9 cellular contexts compared by ENCODE assay signal in the genomic region with DNA sequence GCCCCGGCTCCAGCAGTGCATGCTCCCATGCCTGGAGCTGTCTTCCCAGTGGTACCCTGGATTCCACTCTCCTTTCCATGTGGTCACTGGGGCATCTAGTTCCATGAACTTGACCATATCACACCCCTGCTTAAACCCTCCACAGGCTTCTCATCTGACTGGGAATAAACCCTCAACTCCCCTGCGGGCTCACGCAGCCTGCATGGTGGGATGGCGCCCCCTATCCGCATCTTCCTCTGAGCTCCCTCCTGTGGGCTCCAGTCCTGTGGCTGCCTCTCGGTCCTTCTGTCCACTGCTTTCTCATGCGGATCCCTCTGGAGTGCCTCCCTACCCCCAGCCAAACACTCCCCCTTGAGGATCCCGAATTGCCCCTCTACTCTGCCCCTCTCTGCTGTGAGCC. TPM values are rescaled to one million over a fixed set of nuclear protein-coding genes. Genes with fewer than 3 reads are reported as not detected.
A peak's percentile ranks its signal among the peaks of the same experiment; 100 is the strongest.
DNase-seq lines count a peak whose midpoint lies in the region; ATAC-seq and TF ChIP-seq lines count a peak whose summit lies in the region.
"Had no signal": no experiment of that assay in that cellular context is flagged by ENCODE, and none has a peak within 500 bp of the region (broad histone marks: within the 10 kb centered on the region; RNA-seq: fewer than 3 reads in every experiment).

No MANE protein-coding gene starts in this region.

- H3K4me3 Mint-ChIP-seq in activated T-cell treated with anti-CD3 and anti-CD28 coated beads, Interleukin-2, amount 50 U/mL, for 72 hours = no peak overlapping the region

- H3K79me1 ChIP-seq in mesenchymal stem cell (replicated peaks; ENCODE audit: low read length, poor library complexity, severe bottlenecking) = no peaks in the 10 kb centered on the region

- H3K4ac ChIP-seq in mesenchymal stem cell (ENCODE audit: low read depth in 1 of 2, low read length in 2 of 2) = no peak overlapping the region

- H3K4me1 ChIP-seq in Karpas-422 (ENCODE audit: low read length) (no peaks in the 10 kb centered on the region), mesenchymal stem cell (ENCODE audit: control insufficient read depth, insufficient read depth, low read depth, low read length) (peaks cover 18% of the 10 kb centered on the region)
- peaks cover 4% of the 10 kb centered on the region for H3K4me1 ChIP-seq in effector memory CD4-positive, alpha-beta T cell (ENCODE audit: control insufficient read depth, insufficient read depth, low read length, poor library complexity, severe bottlenecking)

- no peak overlapping the region for H2BK120ac ChIP-seq in mesenchymal stem cell (ENCODE audit: low read depth, low read length)

- H3K9me3 Mint-ChIP-seq in activated T-cell treated with anti-CD3 and anti-CD28 coated beads, Interleukin-2, amount 50 U/mL, for 72 hours = no peaks in the 10 kb centered on the region

- H3K4me3 ChIP-seq in Karpas-422 (ENCODE audit: low read length) (no peak overlapping the region), mesenchymal stem cell (ENCODE audit: insufficient read depth in 1 of 2, low read depth in 1 of 2, low read length in 2 of 2) (no peak overlapping the region)
- no peak overlapping the region for H3K4me3 ChIP-seq in effector memory CD4-positive, alpha-beta T cell (ENCODE audit: insufficient read depth, low read depth, low read length, poor library complexity, severe bottlenecking)

- no peak for ATAC-seq in activated T-cell treated with anti-CD3 and anti-CD28 coated beads, Interleukin-2, amount 50 U/mL, for 72 hours (replicated peaks in 1 of 2)

- H3K27me3 Mint-ChIP-seq in activated T-cell treated with anti-CD3 and anti-CD28 coated beads, Interleukin-2, amount 50 U/mL, for 72 hours (ENCODE audit: low read depth) = no peaks in the 10 kb centered on the region

- no peaks in the 10 kb centered on the region for H3K36me3 Mint-ChIP-seq in activated T-cell treated with anti-CD3 and anti-CD28 coated beads, Interleukin-2, amount 50 U/mL, for 72 hours (ENCODE audit: insufficient read depth in 2 of 2)

- H3K9ac ChIP-seq in Karpas-422 (ENCODE audit: low read length) = no peak overlapping the region
- H3K9ac ChIP-seq in mesenchymal stem cell (ENCODE audit: low read length) = no peak overlapping the region

- H3K9me3 ChIP-seq in Karpas-422 (ENCODE audit: low read length) (no peaks in the 10 kb centered on the region), mesenchymal stem cell (ENCODE audit: control insufficient read depth, low read length) (no peaks in the 10 kb centered on the region)
- no peaks in the 10 kb centered on the region for H3K9me3 ChIP-seq in effector memory CD4-positive, alpha-beta T cell (ENCODE audit: control insufficient read depth, low read length)

- no peak overlapping the region for H3K14ac ChIP-seq in mesenchymal stem cell (ENCODE audit: low read length in 2 of 2)

- H3K36me3 ChIP-seq in Karpas-422 (ENCODE audit: insufficient read depth, low read length) (no peaks in the 10 kb centered on the region), mesenchymal stem cell (ENCODE audit: control insufficient read depth in 1 of 2, insufficient read depth in 2 of 2, low read depth in 1 of 2, low read length in 2 of 2) (no peaks in the 10 kb centered on the region)
- H3K36me3 ChIP-seq in effector memory CD4-positive, alpha-beta T cell (ENCODE audit: control insufficient read depth, insufficient read depth, low read length) = no peaks in the 10 kb centered on the region

- TF ChIP-seq CTCF in GM10266 (IDR thresholded peaks at IDR 0.05; ENCODE audit: control insufficient read depth, insufficient read depth, low read depth, missing control alignments) = no peak

- no peak overlapping the region for H2BK5ac ChIP-seq in mesenchymal stem cell (ENCODE audit: low read depth, low read length, poor library complexity, severe bottlenecking)

- no peaks in the 10 kb centered on the region for H4K20me1 ChIP-seq in Karpas-422 (ENCODE audit: insufficient read depth, low read depth, low read length)

- H3K4me2 ChIP-seq in Karpas-422 (ENCODE audit: low read depth, low read length, poor library complexity, severe bottlenecking) (no peak overlapping the region), mesenchymal stem cell (ENCODE audit: low read length, poor library complexity, severe bottlenecking) (no peak overlapping the region)

- H3K9me2 ChIP-seq in Karpas-422 (replicated peaks; ENCODE audit: insufficient read depth, low read length) = no peaks in the 10 kb centered on the region

- WGBS in mesenchymal stem cell = 30% methylated on average over 8 of the region's 8 CpGs

- DNase-seq in NCI-H2107 (lab: John Stamatoyannopoulos, UW) (peak; percentile 7), NCI-H2107 treated with DMSO at 0.1 percent for 48 hours (lab: John Stamatoyannopoulos, UW; ENCODE audit: unreplicated experiment) (no peak), Karpas-422 (peak; percentile 73), mesenchymal stem cell (peak; percentile 12), hippocampal formation (lab: John Stamatoyannopoulos, UW) (no peak), GM10266 (ENCODE audit: extremely low spot score) (no peak)
- peak; percentile 35 to 38 for DNase-seq in activated T-cell treated with anti-CD3 and anti-CD28 coated beads, Interleukin-2, amount 50 U/mL, for 72 hours
- DNase-seq in effector memory CD4-positive, alpha-beta T cell = no peak

- H3K18ac ChIP-seq in mesenchymal stem cell (ENCODE audit: low read depth in 1 of 2, low read length in 2 of 2) = no peak overlapping the region

- peaks cover 11% of the 10 kb centered on the region for H3K4me1 Mint-ChIP-seq in activated T-cell treated with anti-CD3 and anti-CD28 coated beads, Interleukin-2, amount 50 U/mL, for 72 hours (ENCODE audit: low read depth)

- no peak overlapping the region for H2AK5ac ChIP-seq in mesenchymal stem cell (ENCODE audit: low read length, severe bottlenecking)

- no peak overlapping the region for H4K91ac ChIP-seq in mesenchymal stem cell (ENCODE audit: low read length)

- no peak overlapping the region for H2BK12ac ChIP-seq in mesenchymal stem cell (ENCODE audit: low read length in 2 of 2)

- H2BK15ac ChIP-seq in mesenchymal stem cell (ENCODE audit: low read depth, poor library complexity, severe bottlenecking) = no peak overlapping the region

- H3K27me3 ChIP-seq in Karpas-422 (ENCODE audit: low read length) = no peaks in the 10 kb centered on the region
- H3K27me3 ChIP-seq in mesenchymal stem cell (ENCODE audit: control insufficient read depth in 1 of 2, insufficient read depth in 1 of 2, low read length in 2 of 2) = peaks cover 38 to 85% of the 10 kb centered on the region in 2 experiments
- no peaks in the 10 kb centered on the region for H3K27me3 ChIP-seq in effector memory CD4-positive, alpha-beta T cell (replicated peaks; ENCODE audit: control insufficient read depth, insufficient read depth, low read length, poor library complexity, severe bottlenecking)

- no peak overlapping the region for H3K23ac ChIP-seq in mesenchymal stem cell (ENCODE audit: low read length in 2 of 2)

- no peaks in the 10 kb centered on the region for H3K79me2 ChIP-seq in Karpas-422 (ENCODE audit: low read length)

- H3K27ac Mint-ChIP-seq in activated T-cell treated with anti-CD3 and anti-CD28 coated beads, Interleukin-2, amount 50 U/mL, for 72 hours = no peak overlapping the region

- H2AFZ ChIP-seq in Karpas-422 (ENCODE audit: low read length) = no peak overlapping the region
- no peak overlapping the region for H2AFZ ChIP-seq in mesenchymal stem cell (ENCODE audit: low read depth, low read length)

- H3K27ac ChIP-seq in Karpas-422 (ENCODE audit: low read length) = no peak overlapping the region
- H3K27ac ChIP-seq in mesenchymal stem cell (ENCODE audit: low read length, poor library complexity, severe bottlenecking) = no peak overlapping the region
- H3K27ac ChIP-seq in effector memory CD4-positive, alpha-beta T cell (ENCODE audit: insufficient read depth, low read length, poor library complexity, severe bottlenecking) = no peak overlapping the region
- H3K27ac ChIP-seq: C4-2B had no signal

- no peak overlapping the region for H4K8ac ChIP-seq in mesenchymal stem cell (ENCODE audit: low read length)

RNA-seq across cellular contexts. Expression of a gene that starts 41.4 kb away (rescaled TPM):
- 31.2 and 53.0 TPM in 2 replicates for total RNA-seq in Karpas-422 (2014; rRNA removed; shearing (Covaris generic); ENCODE audit: low replicate concordance)
- 10 to 100 TPM; 37.7 to 45.0 TPM for total RNA-seq in activated T-cell treated with anti-CD3 and anti-CD28 coated beads, Interleukin-2, amount 50 U/mL, for 72 hours
- polyA plus RNA-seq in mesenchymal stem cell (2013, experiment 1 of 2) = 14.5 TPM
- 15.3 TPM for polyA plus RNA-seq in mesenchymal stem cell (2013, experiment 2 of 2)

Comparison
In these comparisons a context has a peak if more than half of its experiments do, and no peak if none do; other contexts are left out.
1. DNase-seq: peak in NCI-H2107 (single experiment), Karpas-422 (single experiment), activated T-cell treated with anti-CD3 and anti-CD28 coated beads, Interleukin-2, amount 50 U/mL, for 72 hours (2 of 2) and mesenchymal stem cell (single experiment); none in NCI-H2107 treated with DMSO at 0.1 percent for 48 hours (single experiment), effector memory CD4-positive, alpha-beta T cell (0 of 3), hippocampal formation (0 of 2) and GM10266 (single experiment).